ENCODE assay signal across 8 cellular contexts in the genomic region with DNA sequence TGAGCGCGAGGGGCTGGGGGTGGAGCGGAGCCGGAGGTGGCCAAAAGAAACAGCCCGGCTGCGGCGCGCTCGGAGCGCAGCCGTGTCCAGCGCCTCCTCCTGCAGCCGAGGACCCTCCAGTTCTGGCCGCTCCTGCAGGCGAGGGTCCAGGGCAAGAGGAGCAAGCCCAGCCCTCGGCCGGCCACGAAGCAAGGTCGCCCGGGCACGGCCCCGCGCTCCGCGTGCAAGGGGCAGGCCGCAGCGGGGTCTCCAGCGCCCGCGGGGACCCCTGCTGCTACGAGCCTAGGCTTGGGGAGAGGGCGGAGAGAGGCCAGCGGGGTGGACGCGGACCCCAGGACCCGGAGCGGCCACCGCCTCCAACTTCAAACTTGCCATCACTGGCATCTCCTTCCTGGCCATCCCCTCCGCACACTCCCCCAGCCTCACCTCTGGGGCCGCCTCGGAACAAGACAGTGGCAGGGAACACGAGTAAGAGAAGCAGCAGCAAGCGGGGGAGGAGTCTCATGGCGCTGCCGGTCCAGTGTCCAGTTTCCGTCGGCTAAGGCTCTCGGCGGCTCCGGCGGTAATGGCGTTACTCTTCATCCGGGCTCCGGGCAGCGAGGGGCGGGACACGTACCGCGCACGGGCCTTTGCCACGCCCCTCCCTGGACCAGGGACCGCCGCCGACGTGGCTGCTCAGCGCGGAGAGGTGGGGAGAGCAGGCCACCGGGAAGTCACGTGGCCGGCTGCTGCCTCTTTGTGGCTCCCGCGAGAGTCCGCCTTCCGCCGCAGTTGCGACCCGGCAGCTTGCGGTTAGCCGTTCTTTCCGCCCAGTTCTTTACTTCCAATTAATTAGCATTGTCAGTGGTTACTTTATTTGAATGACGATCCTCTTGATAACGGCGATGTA.
DNase-seq lines count a peak whose midpoint lies in the region; ATAC-seq lines count a peak whose summit lies in the region.

Gene SSR1, minus strand, starts transcription at position 584 of the 889 bp plus-strand sequence. Its CDS starts 79 bp downstream, at position 505.

- H3K27me3 ChIP-seq in BLaER1 treated with 17β-estradiol and CSF1 and Interleukin-3, amounts not matched to agents 10 nM and 100 nM, result no peaks in the 10 kb centered on the region

- H3K4me2 ChIP-seq in BLaER1 treated with 17β-estradiol and CSF1 and Interleukin-3, amounts not matched to agents 10 nM and 100 nM, result peak within 1 kb of the TSS; percentile 84 to 95 (median 88)

- peaks cover 0 to 15% (median 11%) of the 10 kb centered on the region in 11 experiments; a peak in 14 of 22 replicates for H3K9me3 ChIP-seq in BLaER1 treated with 17β-estradiol and CSF1 and Interleukin-3, amounts not matched to agents 10 nM and 100 nM (replicated peaks in 1 of 11)

- H3K27ac ChIP-seq in BLaER1 treated with 17β-estradiol and CSF1 and Interleukin-3, amounts not matched to agents 10 nM and 100 nM, result peak within 1 kb of the TSS; percentile 77 to 95 (median 92)

- peaks cover 24 to 35% (median 29%) of the 10 kb centered on the region in 11 experiments for H3K36me3 ChIP-seq in BLaER1 treated with 17β-estradiol and CSF1 and Interleukin-3, amounts not matched to agents 10 nM and 100 nM

- peaks cover 42 to 54% (median 51%) of the 10 kb centered on the region in 10 experiments for H3K4me1 ChIP-seq in BLaER1 treated with 17β-estradiol and CSF1 and Interleukin-3, amounts not matched to agents 10 nM and 100 nM

- peaks cover 19 to 48% (median 37%) of the 10 kb centered on the region in 11 experiments; a peak in 19 of 22 replicates for H4K20me1 ChIP-seq in BLaER1 treated with 17β-estradiol and CSF1 and Interleukin-3, amounts not matched to agents 10 nM and 100 nM

- ATAC-seq in GM19351 (IDR thresholded peaks at IDR 0.05; ENCODE audit: unreplicated experiment) (peak; percentile 97), HG03521 (IDR thresholded peaks at IDR 0.05; ENCODE audit: unreplicated experiment) (peak; percentile 97)

- DNase-seq in NCI-H748 (lab: John Stamatoyannopoulos, UW; ENCODE audit: unreplicated experiment) (peak; percentile 99), dedifferentiated amniotic fluid mesenchymal stem cell (ENCODE audit: extremely low spot score) (peak; percentile 97), left kidney (ENCODE audit: low read depth, low spot score) (peak; percentile 99)
- DNase-seq in activated CD4-positive, alpha-beta T cell treated with anti-CD3 and anti-CD28 coated beads, Interleukin-2, amount 50 U/mL, for 1 hour, result peak; percentile 86
- DNase-seq in stimulated activated CD4-positive, alpha-beta T cell treated with anti-CD3 and anti-CD28 coated beads, Interleukin-2, amount 100 ng/mL, for 24 hours, result peak; percentile 94 to 96

- peak within 1 kb of the TSS; percentile 87 to 98 (median 93) for H3K9ac ChIP-seq in BLaER1 treated with 17β-estradiol and CSF1 and Interleukin-3, amounts not matched to agents 10 nM and 100 nM

- peak within 1 kb of the TSS; percentile 93 to 100 (median 98) for H3K4me3 ChIP-seq in BLaER1 treated with 17β-estradiol and CSF1 and Interleukin-3, amounts not matched to agents 10 nM and 100 nM

Comparison
In these comparisons a context has a peak if more than half of its experiments do, and no peak if none do; other contexts are left out.
1. Peak in every context shown above with its lines: DNase-seq, ATAC-seq, H3K4me3 ChIP-seq and H3K27ac ChIP-seq.